In the genomic region with DNA sequence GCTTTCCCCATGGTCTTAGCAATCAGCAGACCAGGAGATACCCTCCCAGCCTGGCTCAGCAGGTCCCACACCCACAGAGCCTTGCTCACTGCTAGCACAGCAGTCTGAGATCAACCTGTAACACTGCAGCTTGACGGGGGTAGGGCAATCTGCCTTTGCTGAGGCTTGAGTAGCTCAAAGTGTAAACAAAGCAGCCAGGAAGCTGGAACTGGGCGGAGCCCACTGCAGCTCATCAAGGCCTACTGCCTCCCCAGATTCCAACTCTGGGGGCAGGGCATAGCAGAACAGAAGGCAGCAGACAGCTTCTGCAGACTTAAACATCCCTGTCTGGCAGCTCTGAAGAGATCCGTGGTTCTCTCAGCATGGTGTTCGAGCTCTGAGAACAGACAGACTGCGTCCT, we compare ENCODE assay signal across 18 cellular contexts. TPM values are rescaled to one million over a fixed set of nuclear protein-coding genes. Genes with fewer than 3 reads are reported as not detected.
DNase-seq lines count a peak whose midpoint lies in the region; ATAC-seq, FAIRE-seq and TF ChIP-seq lines count a peak whose summit lies in the region.
"Had no signal": no experiment of that assay in that cellular context is flagged by ENCODE, and none has a peak within 500 bp of the region (broad histone marks: within the 10 kb centered on the region; RNA-seq: fewer than 3 reads in every experiment).

No MANE protein-coding gene starts in this region.

- H3K9ac ChIP-seq in HepG2 (ENCODE audit: insufficient read depth, low read depth, low read length) (no peak overlapping the region), kidney (ENCODE audit: low read length in 2 of 2) (no peak overlapping the region)

- no peak for TF ChIP-seq RAD21 in HepG2 (CRISPR knock-in tag; IDR thresholded peaks at IDR 0.05)

- POLR2A ChIA-PET in HepG2 (lab: Yijun Ruan, JAX), result no interaction called here

- TF ChIP-seq EP300 in HepG2 (IDR thresholded peaks at IDR 0.05; ENCODE audit: low read depth in 2 of 2, low read length in 2 of 2), result no peak
- TF ChIP-seq EP300 in HepG2 (CRISPR knock-in tag; IDR thresholded peaks at IDR 0.05; ENCODE audit: borderline replicate concordance), result no peak

- no peak overlapping the region for H2AFZ ChIP-seq in HepG2 (ENCODE audit: low read length)
- H2AFZ ChIP-seq: PC-9 had no signal

- DNase-seq in HepG2 (ENCODE audit: low spot score) (peak; percentile 10), right lobe of liver (no peak), amniotic epithelial cell (ENCODE audit: low read depth) (peak; percentile 62), kidney (peak; percentile 69), upper lobe of right lung (no peak), NCI-H748 (lab: John Stamatoyannopoulos, UW; ENCODE audit: unreplicated experiment) (no peak), KG1 (lab: John Stamatoyannopoulos, UW) (no peak), activated T-cell treated with anti-CD3 and anti-CD28 coated beads for 4 hours (no peak)
- DNase-seq: head of caudate nucleus; Kasumi-1; NCI-H146; stimulated activated naive CD8-positive, alpha-beta T cell treated with anti-CD3 and anti-CD28 coated beads, Interleukin-15, amount 100 ng/mL, for 72 hours; T-cell had no signal

- CTCF ChIA-PET in HepG2 (lab: Yijun Ruan, JAX; ENCODE audit: low intra/inter-chr PET ratio, low total read pairs), result no interaction called here

- H4K20me1 ChIP-seq in HepG2 (ENCODE audit: insufficient read depth, low read length), result no peaks in the 10 kb centered on the region

- H3K4me3 ChIP-seq in HepG2 (replicated peaks in 1 of 3; ENCODE audit: insufficient read depth in 1 of 3, low read depth in 2 of 3, low read length in 3 of 3) (no peak overlapping the region), right lobe of liver (no peak overlapping the region), kidney (ENCODE audit: low read length in 2 of 2) (no peak overlapping the region), upper lobe of right lung (no peak overlapping the region)
- H3K4me3 ChIP-seq: PC-9 had no signal

- H3K4me1 ChIP-seq in HepG2 (ENCODE audit: insufficient read depth, low read length) (no peaks in the 10 kb centered on the region), right lobe of liver (no peaks in the 10 kb centered on the region), kidney (ENCODE audit: control insufficient read depth in 1 of 2, insufficient read depth in 1 of 2, low read depth in 1 of 2, low read length in 2 of 2) (no peaks in the 10 kb centered on the region), upper lobe of right lung (no peaks in the 10 kb centered on the region)

- no peak for FAIRE-seq in HepG2 (lab: Jason Lieb, UNC)
- FAIRE-seq in kidney (lab: Jason Lieb, UNC), result no peak

- 0% methylated on average over 3 of the region's 5 CpGs for WGBS in HepG2 (ENCODE audit: low lambda C conversion rate)
- WGBS in right lobe of liver (ENCODE audit: insufficient coverage, low coverage, low lambda C conversion rate, missing lambda C conversion rate), result 12% methylated on average over 3 of the region's 5 CpGs

- BruUV-seq in HepG2 (replicated peaks; lab: Mats Ljungman, UMichigan), result no TSS peak

- H3K27me3 ChIP-seq in HepG2 (ENCODE audit: control insufficient read depth in 1 of 2, insufficient read depth in 2 of 2, low read length in 2 of 2) (no peaks in the 10 kb centered on the region), right lobe of liver (no peaks in the 10 kb centered on the region), upper lobe of right lung (no peaks in the 10 kb centered on the region)

- no peaks in the 10 kb centered on the region for H3K79me2 ChIP-seq in HepG2 (ENCODE audit: insufficient read depth, low read length)

- no peak overlapping the region for H3K4me2 ChIP-seq in HepG2 (ENCODE audit: low read depth, low read length)
- H3K4me2 ChIP-seq: PC-9 had no signal

- peak; percentile 64 for ATAC-seq in HepG2
- no peak for ATAC-seq in right lobe of liver
- peak; percentile 55 for ATAC-seq in upper lobe of right lung
- ATAC-seq: left lobe of liver; stimulated activated naive CD8-positive, alpha-beta T cell treated with anti-CD3 and anti-CD28 coated beads, Interleukin-15, amount 100 ng/mL, for 72 hours; T-cell had no signal

- H3K27ac ChIP-seq in HepG2 (ENCODE audit: extremely low read length, insufficient read depth, low read length), result no peak overlapping the region
- no peak overlapping the region for H3K27ac ChIP-seq in right lobe of liver
- H3K27ac ChIP-seq in kidney (ENCODE audit: low read depth in 2 of 2, low read length in 2 of 2), result no peak overlapping the region
- no peak overlapping the region for H3K27ac ChIP-seq in upper lobe of right lung
- H3K27ac ChIP-seq: PC-9, VCaP had no signal

- TF ChIP-seq CTCF in HepG2 (CRISPR knock-in tag; IDR thresholded peaks at IDR 0.05), result no peak
- TF ChIP-seq CTCF in right lobe of liver (IDR thresholded peaks at IDR 0.05), result no peak
- TF ChIP-seq CTCF in kidney (IDR thresholded peaks at IDR 0.05; ENCODE audit: borderline replicate concordance, extremely low read depth, insufficient read depth), result no peak
- no peak for TF ChIP-seq CTCF in upper lobe of right lung (IDR thresholded peaks at IDR 0.05)

- H3K36me3 ChIP-seq in HepG2 (replicated peaks in 1 of 2; ENCODE audit: control insufficient read depth in 1 of 2, insufficient read depth in 2 of 2, low read length in 2 of 2) (no peaks in the 10 kb centered on the region), right lobe of liver (no peaks in the 10 kb centered on the region), kidney (ENCODE audit: control insufficient read depth in 1 of 2, insufficient read depth in 2 of 2, low read length in 2 of 2) (no peaks in the 10 kb centered on the region), upper lobe of right lung (no peaks in the 10 kb centered on the region)

- H3K9me3 ChIP-seq in HepG2 (ENCODE audit: low read length), result peaks cover 12% of the 10 kb centered on the region
- H3K9me3 ChIP-seq in right lobe of liver, result no peaks in the 10 kb centered on the region
- H3K9me3 ChIP-seq in kidney (ENCODE audit: control insufficient read depth in 1 of 2, low read length in 2 of 2), result no peaks in the 10 kb centered on the region
- H3K9me3 ChIP-seq in upper lobe of right lung, result no peaks in the 10 kb centered on the region

- in situ Hi-C loops in HepG2 (cut with HindIII; ENCODE audit: extremely low pct_ligation_motif_present, low pct_unique_long_range_greater_than_20kb), result no loop called here

- intact Hi-C loops in HepG2 (cut with micrococcal nuclease; ENCODE audit: unreplicated experiment), result no loop called here
- intact Hi-C loops in right lobe of liver (cut with DNase I), result no loop called here
- intact Hi-C loops in kidney (cut with DNase I), result no loop called here
- intact Hi-C loops in upper lobe of right lung (cut with DNase I), result no loop called here

- no peak for TF ChIP-seq POLR2A in HepG2 (IDR thresholded peaks at IDR 0.05; ENCODE audit: insufficient read depth in 1 of 2, low read depth in 2 of 2, low read length in 2 of 2)
- no peak for TF ChIP-seq POLR2A in right lobe of liver (IDR thresholded peaks at IDR 0.05)

TF ChIP-seq in HepG2, 621 proteins besides CTCF, POLR2A, EP300 and RAD21:
- TF ChIP-seq GATAD1 (CRISPR knock-in tag; IDR thresholded peaks at IDR 0.05) (no peak), ZNF816 (CRISPR knock-in tag; IDR thresholded peaks at IDR 0.05; ENCODE audit: borderline replicate concordance) (no peak), ZFP36L2 (CRISPR knock-in tag; IDR thresholded peaks at IDR 0.05) (no peak), KMT2A (CRISPR knock-in tag; IDR thresholded peaks at IDR 0.05) (no peak), ZNF577 (CRISPR knock-in tag; IDR thresholded peaks at IDR 0.05; ENCODE audit: borderline replicate concordance, low read depth) (no peak), ZBTB8A (CRISPR knock-in tag; IDR thresholded peaks at IDR 0.05; ENCODE audit: borderline replicate concordance, low read depth) (no peak), ZNF615 (CRISPR knock-in tag; IDR thresholded peaks at IDR 0.05; ENCODE audit: borderline replicate concordance) (no peak), HNRNPH1 (optimal IDR thresholded peaks at IDR 0.05; ENCODE audit: low read depth, low read length) (no peak), ZIK1 (CRISPR knock-in tag; IDR thresholded peaks at IDR 0.05; ENCODE audit: borderline replicate concordance, low read depth) (no peak), ZC3H13 (CRISPR knock-in tag; IDR thresholded peaks at IDR 0.05) (no peak)
TF ChIP-seq in HepG2: peak in this region for 0.

RNA-seq across cellular contexts. Expression of a gene that starts 15.0 kb away (rescaled TPM):
- total RNA-seq in HepG2 (2016; rRNA removed; fragmentation: Illumina TruSeq; extraction: Trizol), result not detected in 2 replicates
- total RNA-seq in HepG2 (2016; cell fraction: cytosol; rRNA removed; fragmentation: Illumina TruSeq; extraction: Trizol; ENCODE audit: low read depth), result not detected in 2 replicates
- not detected in 2 replicates for total RNA-seq in HepG2 (2016; cell fraction: insoluble cytoplasmic fraction; rRNA removed; fragmentation: Illumina TruSeq; extraction: Trizol)
- total RNA-seq in HepG2 (2016; cell fraction: membrane; rRNA removed; fragmentation: Illumina TruSeq; extraction: Trizol), result not detected in 2 replicates
- not detected in 2 replicates for total RNA-seq in HepG2 (2016; cell fraction: nucleus; rRNA removed; fragmentation: Illumina TruSeq; extraction: Trizol)
- polyA plus RNA-seq in HepG2 (2011; rRNA removed), result 0.04 and 0.08 TPM in 2 replicates
- 0.01 TPM in 2 replicates for polyA plus RNA-seq in HepG2 (2011; cell fraction: cytosol; rRNA removed)
- polyA plus RNA-seq in HepG2 (2011; cell fraction: nucleus; rRNA removed), result 0.03 and 0.07 TPM in 2 replicates
- polyA plus RNA-seq in HepG2 (2012), result 0.03 TPM in 1 of 2 replicates, not detected in the other
- not detected in 2 replicates for polyA plus RNA-seq in HepG2 (2016; cell fraction: cytosol; fragmentation: Illumina TruSeq; extraction: Trizol; ENCODE audit: low read depth)
- not detected in 2 replicates for polyA plus RNA-seq in HepG2 (2016; cell fraction: insoluble cytoplasmic fraction; fragmentation: Illumina TruSeq; extraction: Trizol; ENCODE audit: low read depth)
- polyA plus RNA-seq in HepG2 (2016; cell fraction: membrane; fragmentation: Illumina TruSeq; extraction: Trizol; ENCODE audit: low read depth), result not detected in 2 replicates
- polyA plus RNA-seq in HepG2 (2016; cell fraction: nucleus; fragmentation: Illumina TruSeq; extraction: Trizol; ENCODE audit: insufficient read depth, low read depth), result not detected in 2 replicates
- not detected in 2 replicates for polyA minus RNA-seq in HepG2 (2011; rRNA and poly(A)+ RNA removed; ENCODE audit: low replicate concordance)
- polyA minus RNA-seq in HepG2 (2011; cell fraction: cytosol; rRNA and poly(A)+ RNA removed), result not detected in 2 replicates
- 0.13 and 0.37 TPM in 2 replicates for polyA minus RNA-seq in HepG2 (2011; cell fraction: nucleus; rRNA and poly(A)+ RNA removed)
- total RNA-seq in right lobe of liver, result under 1 TPM in 2 of 6 experiments, not detected in 4; 0.09 to 0.24 TPM
- total RNA-seq in kidney, result 3.2 TPM
- 3.9 TPM for polyA plus RNA-seq in kidney (ENCODE audit: insufficient read depth, low read depth, low replicate concordance)
- not detected for total RNA-seq in upper lobe of right lung
- total RNA-seq: chondrocyte, left lobe of liver, myocyte, PC-9, T-cell had no signal

Comparison
In these comparisons a context has a peak if more than half of its experiments do, and no peak if none do; other contexts are left out.
1. ATAC-seq: peak in HepG2 (single experiment) and upper lobe of right lung (single experiment); none in right lobe of liver (0 of 4).
2. DNase-seq: peak in HepG2 (single experiment), amniotic epithelial cell (single experiment) and kidney (single experiment); none in right lobe of liver (0 of 3), upper lobe of right lung (single experiment), NCI-H748 (single experiment), KG1 (single experiment) and activated T-cell treated with anti-CD3 and anti-CD28 coated beads for 4 hours (single experiment).